13 cellular contexts compared by ENCODE assay signal in the genomic region with DNA sequence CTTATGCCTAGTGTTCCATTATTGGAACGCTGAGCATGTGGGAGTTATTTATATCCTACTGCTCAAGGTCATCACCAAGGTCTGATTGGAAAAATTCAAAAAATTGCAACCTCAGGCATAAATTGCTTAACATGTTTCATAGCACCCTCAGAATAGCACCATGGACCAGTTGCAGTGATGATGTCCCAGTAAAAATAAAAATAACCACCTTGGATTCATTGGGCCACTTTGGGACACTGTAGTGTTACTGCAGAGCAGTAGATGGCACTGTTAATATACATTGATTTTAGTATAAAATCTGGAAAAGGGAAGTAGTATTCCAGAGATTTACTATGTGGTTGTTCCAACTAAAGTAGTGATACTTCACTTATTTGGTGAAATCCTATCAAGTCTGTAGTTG. TPM values are rescaled to one million over a fixed set of nuclear protein-coding genes. Genes with fewer than 3 reads are reported as not detected.
DNase-seq lines count a peak whose midpoint lies in the region; ATAC-seq, FAIRE-seq and TF ChIP-seq lines count a peak whose summit lies in the region.
"Had no signal": no experiment of that assay in that cellular context is flagged by ENCODE, and none has a peak within 500 bp of the region (broad histone marks: within the 10 kb centered on the region; RNA-seq: fewer than 3 reads in every experiment).

No MANE protein-coding gene starts in this region.

- H4K20me1 ChIP-seq in DOHH2 (ENCODE audit: control insufficient read depth, insufficient read depth, low read depth, low read length) (no peaks in the 10 kb centered on the region), astrocyte (ENCODE audit: insufficient read depth, low read length) (no peaks in the 10 kb centered on the region), neural cell (ENCODE audit: insufficient read depth) (no peaks in the 10 kb centered on the region)

- no peaks in the 10 kb centered on the region for H3K9me3 ChIP-seq in DOHH2 (ENCODE audit: control insufficient read depth, insufficient read depth, low read length)
- no peaks in the 10 kb centered on the region for H3K9me3 ChIP-seq in astrocyte (ENCODE audit: insufficient read depth, low read depth, low read length)
- H3K9me3 ChIP-seq in neural cell (ENCODE audit: low read length): no peaks in the 10 kb centered on the region

- FAIRE-seq in astrocyte (lab: Jason Lieb, UNC): no peak
- FAIRE-seq: GM18507 had no signal

- no peaks in the 10 kb centered on the region for H3K4me1 Mint-ChIP-seq in astrocyte (ENCODE audit: low read depth, unreplicated experiment)

- H3K27ac ChIP-seq in DOHH2 (ENCODE audit: low read depth, low read length) (no peak overlapping the region), astrocyte (ENCODE audit: low read depth, low read length) (no peak overlapping the region), neural cell (ENCODE audit: low read length) (no peak overlapping the region)
- H3K27ac ChIP-seq: heart left ventricle, SK-N-MC, skin epidermis, thoracic aorta had no signal

- H3K4me1 ChIP-seq in DOHH2 (ENCODE audit: control insufficient read depth, low read length) (no peaks in the 10 kb centered on the region), astrocyte (ENCODE audit: insufficient read depth, low read length) (no peaks in the 10 kb centered on the region)
- H3K4me1 ChIP-seq: heart left ventricle had no signal

- no peaks in the 10 kb centered on the region for H3K79me2 ChIP-seq in DOHH2 (ENCODE audit: control insufficient read depth, low read length)
- H3K79me2 ChIP-seq in astrocyte (ENCODE audit: insufficient read depth, low read length): no peaks in the 10 kb centered on the region
- no peaks in the 10 kb centered on the region for H3K79me2 ChIP-seq in neural cell (replicated peaks; ENCODE audit: insufficient read depth, low read length)

- H3K4me3 Mint-ChIP-seq in astrocyte (ENCODE audit: unreplicated experiment): no peak overlapping the region

- H3K36me3 Mint-ChIP-seq in astrocyte (ENCODE audit: low read depth, unreplicated experiment): no peaks in the 10 kb centered on the region

- H2AFZ ChIP-seq in astrocyte (ENCODE audit: low read depth, low read length) (no peak overlapping the region), neural cell (ENCODE audit: low read depth, low read length) (no peak overlapping the region)

- H3F3A ChIP-seq in DOHH2 (ENCODE audit: control insufficient read depth, insufficient read depth) (no peaks in the 10 kb centered on the region), neural cell (ENCODE audit: insufficient read depth, low read length, poor library complexity, severe bottlenecking) (no peaks in the 10 kb centered on the region)

- H3K27me3 Mint-ChIP-seq in astrocyte (ENCODE audit: low read depth, unreplicated experiment): no peaks in the 10 kb centered on the region

- H3K9ac ChIP-seq in astrocyte (ENCODE audit: low read length) (no peak overlapping the region), neural cell (ENCODE audit: low read length) (no peak overlapping the region)

- TF ChIP-seq CTCF in DOHH2 (IDR thresholded peaks at IDR 0.05; ENCODE audit: low read depth, low read length, poor library complexity, severe bottlenecking) (peak; percentile 16), astrocyte (IDR thresholded peaks at IDR 0.05; ENCODE audit: insufficient read depth, low read depth, low read length) (peak; percentile 33), neural cell (IDR thresholded peaks at IDR 0.05; ENCODE audit: poor library complexity, severe bottlenecking) (peak; percentile 73)

- H3K36me3 ChIP-seq in DOHH2 (ENCODE audit: control insufficient read depth, low read length) (no peaks in the 10 kb centered on the region), astrocyte (ENCODE audit: insufficient read depth, low read length) (no peaks in the 10 kb centered on the region), neural cell (ENCODE audit: insufficient read depth, low read length) (no peaks in the 10 kb centered on the region)
- H3K36me3 ChIP-seq: heart left ventricle, thoracic aorta had no signal

- H3K9me2 ChIP-seq in DOHH2 (replicated peaks; ENCODE audit: control insufficient read depth, low read length) (no peaks in the 10 kb centered on the region), neural cell (ENCODE audit: insufficient read depth, low read length) (no peaks in the 10 kb centered on the region)

- no peak overlapping the region for H3K27ac Mint-ChIP-seq in astrocyte (ENCODE audit: unreplicated experiment)

- ATAC-seq in GM18868 (IDR thresholded peaks at IDR 0.05; ENCODE audit: unreplicated experiment): no peak
- ATAC-seq in HG02973 (IDR thresholded peaks at IDR 0.05; ENCODE audit: unreplicated experiment): no peak
- no peak for ATAC-seq in HG03159 (IDR thresholded peaks at IDR 0.05; ENCODE audit: unreplicated experiment)
- no peak for ATAC-seq in HG03342 (IDR thresholded peaks at IDR 0.05; ENCODE audit: unreplicated experiment)
- ATAC-seq: heart left ventricle had no signal

- TF ChIP-seq EP300 in neural cell (conservative IDR thresholded peaks at IDR 0.05; ENCODE audit: poor library complexity, severe bottlenecking): no peak

- peak; percentile 4 for DNase-seq in NCI-H1417 treated with DMSO at 0.1 percent for 48 hours (lab: John Stamatoyannopoulos, UW)
- no peak for DNase-seq in astrocyte (ENCODE audit: low read depth)
- DNase-seq: heart left ventricle had no signal

- H3K9me3 Mint-ChIP-seq in astrocyte (ENCODE audit: unreplicated experiment): no peaks in the 10 kb centered on the region

- peak; percentile 77 for TF ChIP-seq RAD21 in neural cell (conservative IDR thresholded peaks at IDR 0.05)

- H3K4me2 ChIP-seq in DOHH2 (ENCODE audit: low read length) (no peak overlapping the region), astrocyte (ENCODE audit: low read length) (no peak overlapping the region), neural cell (ENCODE audit: low read length) (no peak overlapping the region)

- H3K27me3 ChIP-seq in DOHH2 (ENCODE audit: control insufficient read depth, low read length): no peaks in the 10 kb centered on the region
- peaks cover 3% of the 10 kb centered on the region for H3K27me3 ChIP-seq in astrocyte (ENCODE audit: insufficient read depth, low read length)
- no peaks in the 10 kb centered on the region for H3K27me3 ChIP-seq in neural cell (ENCODE audit: insufficient read depth, low read depth, low read length)
- H3K27me3 ChIP-seq: heart left ventricle had no signal

- no peak overlapping the region for H3K4me3 ChIP-seq in DOHH2 (ENCODE audit: low read length)
- H3K4me3 ChIP-seq in astrocyte (ENCODE audit: insufficient read depth, low read depth, low read length): no peak overlapping the region
- H3K4me3 ChIP-seq in neural cell (ENCODE audit: low read length): no peak overlapping the region
- H3K4me3 ChIP-seq: heart left ventricle, SK-N-MC, skin epidermis, thoracic aorta had no signal

TF ChIP-seq in neural cell, 6 proteins besides CTCF, POLR2A, EP300 and RAD21:
- TF ChIP-seq MXI1 (conservative IDR thresholded peaks at IDR 0.05; ENCODE audit: poor library complexity, severe bottlenecking): no peak
- peak; percentile 79 for TF ChIP-seq SMC3 (conservative IDR thresholded peaks at IDR 0.05; ENCODE audit: poor library complexity)
- TF ChIP-seq EZH2 (IDR thresholded peaks at IDR 0.05; ENCODE audit: borderline replicate concordance, insufficient read depth, low read length, poor library complexity, severe bottlenecking): no peak

RNA-seq across cellular contexts. Expression of a gene that starts 31.0 kb away (rescaled TPM):
- total RNA-seq in astrocyte: not detected in 2 replicates
- not detected in 2 replicates for polyA plus RNA-seq in neural cell
- polyA minus RNA-seq in neural cell: not detected in 2 replicates
- total RNA-seq: heart left ventricle, thoracic aorta had no signal
- polyA plus RNA-seq: heart left ventricle had no signal

Comparison
In these comparisons a context has a peak if more than half of its experiments do, and no peak if none do; other contexts are left out.
1. CTCF ChIP-seq: peak in every context shown above with its lines; median percentile 73 in neural cell; 33 in astrocyte; 16 in DOHH2.